ENCODE assay signal across 12 cellular contexts in genomic region chr12:58487280-58488141, GRCh38.
DNase-seq lines count a peak whose midpoint lies in the region; TF ChIP-seq lines count a peak whose summit lies in the region.
"Had no signal": no experiment of that assay in that cellular context is flagged by ENCODE, and none has a peak within 500 bp of the region (broad histone marks: within the 10 kb centered on the region; RNA-seq: fewer than 3 reads in every experiment).

No MANE protein-coding gene starts in this region.

- POLR2A ChIA-PET in MCF 10A (lab: Yijun Ruan, JAX): interaction anchor here (0.8 kb wide), 1 partner anchor 27 kb away, joined by 3 read pairs; no protein-coding TSS in a partner anchor
- POLR2A ChIA-PET in SK-N-SH (lab: Yijun Ruan, JAX): no interaction called here

- no TSS peak for BruUV-seq in MCF 10A (replicated peaks; lab: Mats Ljungman, UMichigan)

- H3K4me1 Mint-ChIP-seq in MCF 10A (ENCODE audit: insufficient read depth, unreplicated experiment): peaks cover 8% of the 10 kb centered on the region

- no peak overlapping the region for H2AFZ ChIP-seq in SK-N-SH (ENCODE audit: low read depth)

- no peaks in the 10 kb centered on the region for H3F3A ChIP-seq in SK-N-SH (replicated peaks; ENCODE audit: insufficient read depth)

- H3K27ac ChIP-seq in breast epithelium (no peak overlapping the region), SK-N-SH (ENCODE audit: low read depth in 2 of 2, low read length in 1 of 2) (peak overlapping the region in 1 of 2 experiments; percentile 45; a peak in 1 of 4 replicates), dorsolateral prefrontal cortex (no peak overlapping the region)

- no peak overlapping the region for H3K27ac Mint-ChIP-seq in MCF 10A (ENCODE audit: low read depth, unreplicated experiment)
- H3K27ac Mint-ChIP-seq: activated CD8-positive, alpha-beta T cell treated with anti-CD3 and anti-CD28 coated beads, Interleukin-2, amount 10 ng/mL, durations not matched to agents 7 days and 5 days; activated naive CD8-positive, alpha-beta T cell; H9 had no signal

- H3K9me3 ChIP-seq in breast epithelium: no peaks in the 10 kb centered on the region
- no peaks in the 10 kb centered on the region for H3K9me3 ChIP-seq in SK-N-SH

- no peaks in the 10 kb centered on the region for H3K79me2 ChIP-seq in SK-N-SH (ENCODE audit: insufficient read depth)

- no peak overlapping the region for H3K9ac ChIP-seq in SK-N-SH

- no peaks in the 10 kb centered on the region for H3K9me2 ChIP-seq in SK-N-SH

- CTCF ChIA-PET in MCF 10A (lab: Yijun Ruan, JAX) (no interaction called here), SK-N-SH (lab: Yijun Ruan, JAX) (no interaction called here)

- H3K27me3 Mint-ChIP-seq in MCF 10A (ENCODE audit: insufficient read depth, unreplicated experiment): no peaks in the 10 kb centered on the region
- H3K27me3 Mint-ChIP-seq: activated naive CD8-positive, alpha-beta T cell had no signal

- intact Hi-C loops in MCF 10A (cut with micrococcal nuclease): no loop called here
- intact Hi-C loops in breast epithelium (cut with DNase I; ENCODE audit: low total_unique reads): no loop called here
- intact Hi-C loops in dorsolateral prefrontal cortex (cut with DNase I): no loop called here

- H3K27me3 ChIP-seq in breast epithelium (no peaks in the 10 kb centered on the region), SK-N-SH (ENCODE audit: insufficient read depth) (no peaks in the 10 kb centered on the region), dorsolateral prefrontal cortex (peaks cover 0 to 5% (median 0%) of the 10 kb centered on the region in 45 donors)

- 13% methylated on average over 2 of the region's 2 CpGs for WGBS in SK-N-SH (ENCODE audit: low lambda C conversion rate)

- no peak overlapping the region for H3K4me3 Mint-ChIP-seq in MCF 10A (ENCODE audit: unreplicated experiment)
- H3K4me3 Mint-ChIP-seq: activated CD8-positive, alpha-beta T cell treated with anti-CD3 and anti-CD28 coated beads, Interleukin-2, amount 10 ng/mL, durations not matched to agents 7 days and 5 days; activated naive CD8-positive, alpha-beta T cell; H9 had no signal

- in situ Hi-C loops in ACHN (cut with HindIII; ENCODE audit: low pct_ligation_motif_present, low pct_unique_long_range_greater_than_20kb, low sequenced_read_pairs) (no loop called here), KBM-7 (cut with MboI; ENCODE audit: low pct_unique_long_range_greater_than_20kb, low sequenced_read_pairs) (no loop called here)

- no peaks in the 10 kb centered on the region for H3K9me3 Mint-ChIP-seq in MCF 10A (ENCODE audit: unreplicated experiment)
- H3K9me3 Mint-ChIP-seq: H9 had no signal

- H3K4me1 ChIP-seq in breast epithelium (no peaks in the 10 kb centered on the region), SK-N-SH (ENCODE audit: control insufficient read depth in 1 of 2, insufficient read depth in 2 of 2, low read depth in 1 of 2, low read length in 1 of 2) (no peaks in the 10 kb centered on the region)

- H3K4me3 ChIP-seq in breast epithelium: no peak overlapping the region
- H3K4me3 ChIP-seq in SK-N-SH (ENCODE audit: low read depth in 2 of 2, low read length in 1 of 2): no peak overlapping the region
- H3K4me3 ChIP-seq in dorsolateral prefrontal cortex: no peak overlapping the region

- peak; percentile 9 for DNase-seq in MCF 10A (ENCODE audit: unreplicated experiment)
- no peak for DNase-seq in breast epithelium (ENCODE audit: low spot score in 2 of 2)
- DNase-seq in SK-N-SH: no peak
- DNase-seq in foreskin melanocyte: peak; percentile 52
- DNase-seq in dorsolateral prefrontal cortex: no peak
- DNase-seq in ACHN: no peak
- DNase-seq in KBM-7: no peak
- no peak for DNase-seq in activated T-cell treated with anti-CD3 and anti-CD28 coated beads, Interleukin-2, amount 50 U/mL, for 1 hour
- DNase-seq: activated CD8-positive, alpha-beta T cell treated with anti-CD3 and anti-CD28 coated beads, Interleukin-2, amount 10 ng/mL, durations not matched to agents 7 days and 5 days; H9; MV-4-11 had no signal

- H3K4me2 ChIP-seq in SK-N-SH: no peak overlapping the region

- no peaks in the 10 kb centered on the region for H3K36me3 Mint-ChIP-seq in MCF 10A (ENCODE audit: insufficient read depth, unreplicated experiment)
- H3K36me3 Mint-ChIP-seq: activated naive CD8-positive, alpha-beta T cell had no signal

- TF ChIP-seq CTCF in MCF 10A (IDR thresholded peaks at IDR 0.05; ENCODE audit: unreplicated experiment): no peak
- TF ChIP-seq CTCF in breast epithelium (IDR thresholded peaks at IDR 0.05): no peak
- TF ChIP-seq CTCF in SK-N-SH (IDR thresholded peaks at IDR 0.05): no peak
- TF ChIP-seq CTCF in dorsolateral prefrontal cortex (IDR thresholded peaks at IDR 0.05 in 54 of 56, conservative IDR thresholded peaks at IDR 0.05 in 2 of 56; ENCODE audit: low read depth in 1 of 56, partially characterized antibody in 56 of 56): no peak

- TF ChIP-seq RAD21 in SK-N-SH (IDR thresholded peaks at IDR 0.05; ENCODE audit: low read length): no peak

- no peak for TF ChIP-seq EP300 in SK-N-SH (IDR thresholded peaks at IDR 0.05; ENCODE audit: borderline replicate concordance in 1 of 2, low read depth in 1 of 2, low read length in 1 of 2)

- TF ChIP-seq POLR2A in breast epithelium (IDR thresholded peaks at IDR 0.05): no peak

- H4K20me1 ChIP-seq in SK-N-SH (ENCODE audit: insufficient read depth): no peaks in the 10 kb centered on the region

- H3K36me3 ChIP-seq in breast epithelium (no peaks in the 10 kb centered on the region), SK-N-SH (replicated peaks in 1 of 2; ENCODE audit: control insufficient read depth in 1 of 2, insufficient read depth in 2 of 2, low read length in 1 of 2) (no peaks in the 10 kb centered on the region)

TF ChIP-seq in SK-N-SH, 30 proteins besides CTCF, POLR2A, EP300 and RAD21:
- no peak for TF ChIP-seq IRF3 (IDR thresholded peaks at IDR 0.05; ENCODE audit: low read depth, low read length)
- TF ChIP-seq YY1 (IDR thresholded peaks at IDR 0.05; ENCODE audit: low read depth): no peak
- no peak for TF ChIP-seq RCOR1 (IDR thresholded peaks at IDR 0.05; ENCODE audit: low read length)
- TF ChIP-seq MEF2A (IDR thresholded peaks at IDR 0.05; ENCODE audit: borderline replicate concordance, low read depth): 0 out of 2 replicates have a peak, but pooled peaks have one; percentile 36

Comparison
In these comparisons a context has a peak if more than half of its experiments do, and no peak if none do; other contexts are left out.
1. DNase-seq: peak in MCF 10A (single experiment) and foreskin melanocyte (single experiment); none in breast epithelium (0 of 2), SK-N-SH (single experiment), dorsolateral prefrontal cortex (0 of 10), ACHN (single experiment), KBM-7 (single experiment) and activated T-cell treated with anti-CD3 and anti-CD28 coated beads, Interleukin-2, amount 50 U/mL, for 1 hour (single experiment).